In genomic region chr13:27034678-27035111, GRCh38 we compare ENCODE assay signal across 12 cellular contexts.
DNase-seq lines count a peak whose midpoint lies in the region; ATAC-seq, FAIRE-seq and TF ChIP-seq lines count a peak whose summit lies in the region.
"Had no signal": no experiment of that assay in that cellular context is flagged by ENCODE, and none has a peak within 500 bp of the region (broad histone marks: within the 10 kb centered on the region; RNA-seq: fewer than 3 reads in every experiment).

No MANE protein-coding gene starts in this region.

- no peak overlapping the region for H3K27ac ChIP-seq in GM23248
- no peak overlapping the region; the same call in 2 of the 3 replicates for H3K27ac ChIP-seq in K562 (ENCODE audit: extremely low read depth, low read depth, low read length)

- no peaks in the 10 kb centered on the region for H3K9me2 ChIP-seq in GM23248 (ENCODE audit: insufficient read depth)

- no peak for TF ChIP-seq POLR2A in K562 (conservative IDR thresholded peaks at IDR 0.05)

- DNase-seq in GM23248 (peak; percentile 33), K562 (ENCODE audit: extremely low read depth in 1 of 4, low spot score in 3 of 4) (peak in 1 of 4 experiments; percentile 20), retina (peak; percentile 53), HPDE6-E6E7 (ENCODE audit: extremely low spot score) (no peak), GOT3 (lab: John Stamatoyannopoulos, UW) (no peak), NCI-H2171 treated with DMSO at 0.1 percent for 48 hours (lab: John Stamatoyannopoulos, UW) (no peak)
- DNase-seq: activated effector memory CD4-positive, alpha-beta T cell treated with Interleukin-2 at 50 U/mL for 16 hours; KG1; stimulated activated CD4-positive, alpha-beta T cell treated with anti-CD3 and anti-CD28 coated beads, Interleukin-4, amount 100 ng/mL, for 4 hours had no signal

- no TSS peak for BruUV-seq in K562 (replicated peaks; lab: Mats Ljungman, UMichigan)

- no peaks in the 10 kb centered on the region for H3K36me3 ChIP-seq in GM23248 (ENCODE audit: low read depth)
- H3K36me3 ChIP-seq in K562 (ENCODE audit: control insufficient read depth, insufficient read depth, low read length): no peaks in the 10 kb centered on the region

- no peak overlapping the region for H3K9ac ChIP-seq in GM23248
- H3K9ac ChIP-seq in K562 (ENCODE audit: insufficient read depth in 1 of 2, low read depth in 2 of 2, low read length in 2 of 2): no peak overlapping the region

- no peak for TF ChIP-seq CTCF in K562 (IDR thresholded peaks at IDR 0.05 in 2 of 3, conservative IDR thresholded peaks at IDR 0.05 in 1 of 3; ENCODE audit: insufficient read depth in 2 of 3, low read depth in 1 of 3, low read length in 3 of 3)

- H4K20me1 ChIP-seq in GM23248 (ENCODE audit: insufficient read depth) (no peaks in the 10 kb centered on the region), K562 (replicated peaks; ENCODE audit: control insufficient read depth, insufficient read depth, low read length) (no peaks in the 10 kb centered on the region)

- H3F3A ChIP-seq in GM23248 (ENCODE audit: insufficient read depth): peaks cover 5% of the 10 kb centered on the region; the same call in 1 of the 2 replicates

- no peak for TF ChIP-seq RAD21 in K562 (CRISPR knock-in tag; conservative IDR thresholded peaks at IDR 0.05 in 1 of 2, IDR thresholded peaks at IDR 0.05 in 1 of 2)

- POLR2A ChIA-PET in K562 (lab: Yijun Ruan, JAX): interaction anchor here (1.0 kb wide), 2 partner anchors 11 to 138 kb away, joined by 3 to 4 read pairs; no protein-coding TSS in a partner anchor

- H2AFZ ChIP-seq in GM23248 (peak overlapping the region; percentile 61), K562 (ENCODE audit: low read depth, low read length) (peak overlapping the region; percentile 72; the same call in 1 of the 2 replicates)

- in situ Hi-C loops in GM23248 (cut with MboI) (no loop called here), K562 (cut with MboI) (no loop called here)

- H3K4me3 ChIP-seq in GM23248: peak overlapping the region; percentile 45
- no peak overlapping the region for H3K4me3 ChIP-seq in K562
- H3K4me3 ChIP-seq in iPS-18c (ENCODE audit: insufficient read depth, low read depth, low read length): peak overlapping the region; percentile 37

- no peaks in the 10 kb centered on the region for H3K9me3 ChIP-seq in GM23248 (ENCODE audit: low read depth)
- H3K9me3 ChIP-seq in K562 (replicated peaks; ENCODE audit: control insufficient read depth, insufficient read depth, low read depth, low read length): no peaks in the 10 kb centered on the region
- no peaks in the 10 kb centered on the region for H3K9me3 ChIP-seq in iPS-18c (ENCODE audit: control insufficient read depth, insufficient read depth, low read length)

- intact Hi-C loops in K562 (cut with micrococcal nuclease): no loop called here

- 27 to 31% methylated on average over 18 of the region's 18 CpGs for WGBS in GM23248 (ENCODE audit: low coverage in 1 of 2, low lambda C conversion rate in 2 of 2, missing lambda C conversion rate in 2 of 2), 2 experiments
- 16% methylated on average over 15 of the region's 18 CpGs for WGBS in K562 (ENCODE audit: insufficient coverage, low coverage, missing lambda C conversion rate)

- H3K79me2 ChIP-seq in GM23248 (ENCODE audit: insufficient read depth): no peaks in the 10 kb centered on the region
- H3K79me2 ChIP-seq in K562 (ENCODE audit: control insufficient read depth, insufficient read depth, low read length): no peaks in the 10 kb centered on the region

- no peak for TF ChIP-seq EP300 in K562 (IDR thresholded peaks at IDR 0.05; ENCODE audit: low read length)

- no peaks in the 10 kb centered on the region for H3K9me1 ChIP-seq in K562 (ENCODE audit: control insufficient read depth, insufficient read depth, low read length)

- peak; percentile 79 for ATAC-seq in K562
- ATAC-seq in HG03565 (IDR thresholded peaks at IDR 0.05; ENCODE audit: unreplicated experiment): no peak

- H3K27me3 ChIP-seq in GM23248 (replicated peaks; ENCODE audit: insufficient read depth) (no peaks in the 10 kb centered on the region), K562 (ENCODE audit: control insufficient read depth in 2 of 2, insufficient read depth in 2 of 2, low read length in 2 of 2) (peaks cover 0 to 7% of the 10 kb centered on the region in 2 experiments; a peak in 2 of 5 replicates)

- CTCF ChIA-PET in K562 (lab: Yijun Ruan, JAX; ENCODE audit: low intra/inter-chr PET ratio): no interaction called here

- H3K4me1 ChIP-seq in GM23248 (ENCODE audit: insufficient read depth) (peaks cover 31% of the 10 kb centered on the region), K562 (replicated peaks in 1 of 2; ENCODE audit: control insufficient read depth in 2 of 2, insufficient read depth in 2 of 2, low read length in 2 of 2) (peaks cover 4 to 6% of the 10 kb centered on the region in 2 experiments; a peak in 4 of 5 replicates)

- H3K4me2 ChIP-seq in GM23248 (ENCODE audit: unreplicated experiment) (peak overlapping the region; percentile 41), K562 (ENCODE audit: insufficient read depth, low read length) (peak overlapping the region; percentile 58; the same call in 1 of the 2 replicates)

- peak; percentile 29 for FAIRE-seq in K562 (lab: Jason Lieb, UNC)
- FAIRE-seq: TTC549 had no signal

TF ChIP-seq in K562, 482 proteins besides CTCF, POLR2A, EP300 and RAD21 (continues in another document):
- TF ChIP-seq, protein P1, sequence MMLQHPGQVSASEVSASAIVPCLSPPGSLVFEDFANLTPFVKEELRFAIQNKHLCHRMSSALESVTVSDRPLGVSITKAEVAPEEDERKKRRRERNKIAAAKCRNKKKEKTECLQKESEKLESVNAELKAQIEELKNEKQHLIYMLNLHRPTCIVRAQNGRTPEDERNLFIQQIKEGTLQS (IDR thresholded peaks at IDR 0.05): no peak
- TF ChIP-seq, protein P1 (CRISPR knock-in tag; conservative IDR thresholded peaks at IDR 0.05): no peak
- TF ChIP-seq MECOM (CRISPR knock-in tag; IDR thresholded peaks at IDR 0.05) (no peak), STAT6 (CRISPR knock-in tag; IDR thresholded peaks at IDR 0.05) (no peak), RBM14 (IDR thresholded peaks at IDR 0.05; ENCODE audit: borderline replicate concordance, insufficient read depth, low read depth, low read length) (no peak), CREBBP (IDR thresholded peaks at IDR 0.05; ENCODE audit: low read depth, low read length) (no peak), CC2D1A (IDR thresholded peaks at IDR 0.05) (no peak), BCLAF1 (IDR thresholded peaks at IDR 0.05; ENCODE audit: borderline replicate concordance in 1 of 2, control insufficient read depth in 1 of 2, low read depth in 2 of 2, low read length in 1 of 2) (no peak)

Comparison
In these comparisons a context has a peak if more than half of its experiments do, and no peak if none do; other contexts are left out.
1. DNase-seq: peak in GM23248 (single experiment) and retina (single experiment); none in HPDE6-E6E7 (single experiment), GOT3 (single experiment) and NCI-H2171 treated with DMSO at 0.1 percent for 48 hours (single experiment).